Comparison of ENCODE assay signal across 8 cellular contexts in genomic region chr2:16665746-16666452, GRCh38. TPM values are rescaled to one million over a fixed set of nuclear protein-coding genes. Genes with fewer than 3 reads are reported as not detected.
DNase-seq lines count a peak whose midpoint lies in the region; ATAC-seq and TF ChIP-seq lines count a peak whose summit lies in the region.

CYRIA (minus strand) TSS chr2:16665834; CDS start chr2:16588119, 77,715 bp downstream.

- no peak within 1 kb of the TSS for H4K8ac ChIP-seq in neuronal stem cell (ENCODE audit: low read depth, low read length)

- peaks cover 2% of the 10 kb centered on the region for H3K79me1 ChIP-seq in neuronal stem cell (ENCODE audit: low read depth, low read length)

- no peak within 1 kb of the TSS for H2BK12ac ChIP-seq in neuronal stem cell (ENCODE audit: low read length)

- H2BK5ac ChIP-seq in neuronal stem cell (ENCODE audit: low read length) = no peak within 1 kb of the TSS

- no peak within 1 kb of the TSS for H2BK120ac ChIP-seq in neuronal stem cell (ENCODE audit: low read depth, low read length)

- H3K18ac ChIP-seq in neuronal stem cell (ENCODE audit: low read length) = peak within 1 kb of the TSS; percentile 92

- peak; percentile 77 for ATAC-seq in HG02678 (IDR thresholded peaks at IDR 0.05; ENCODE audit: unreplicated experiment)

- H3K4me3 ChIP-seq in neuronal stem cell (ENCODE audit: low read length in 2 of 2) (peak within 1 kb of the TSS; percentile 53 to 85), tibial nerve (peak within 1 kb of the TSS; percentile 38 to 78 (median 46))

- peak within 1 kb of the TSS; percentile 6 for H3K23ac ChIP-seq in neuronal stem cell (ENCODE audit: low read depth, low read length, poor library complexity)

- peak within 1 kb of the TSS; percentile 73 for H3K9ac ChIP-seq in neuronal stem cell (ENCODE audit: low read depth, low read length, poor library complexity)

- in situ Hi-C loops in GM13977 (cut with MboI; ENCODE audit: low pct_unique_long_range_greater_than_20kb, low sequenced_read_pairs, unreplicated experiment) = no loop called here

- H3K14ac ChIP-seq in neuronal stem cell (ENCODE audit: low read length) = no peak within 1 kb of the TSS

- H3K9me3 ChIP-seq in neuronal stem cell (replicated peaks in 1 of 2; ENCODE audit: control insufficient read depth in 2 of 2, insufficient read depth in 1 of 2, low read depth in 1 of 2, low read length in 2 of 2) = no peaks in the 10 kb centered on the region
- no peaks in the 10 kb centered on the region for H3K9me3 ChIP-seq in tibial nerve

- H3K4ac ChIP-seq in neuronal stem cell (ENCODE audit: low read length) = no peak within 1 kb of the TSS

- H2AFZ ChIP-seq in neuronal stem cell (ENCODE audit: low read length) = peak within 1 kb of the TSS; percentile 87

- peak within 1 kb of the TSS; percentile 95 for H3K4me2 ChIP-seq in neuronal stem cell (ENCODE audit: insufficient read depth, low read length, poor library complexity, severe bottlenecking)

- H3K27me3 ChIP-seq in neuronal stem cell (ENCODE audit: control insufficient read depth in 3 of 3, insufficient read depth in 3 of 3, low read depth in 1 of 3, low read length in 3 of 3) (peaks cover 0 to 20% (median 12%) of the 10 kb centered on the region in 3 experiments), tibial nerve (no peaks in the 10 kb centered on the region)

- no peak within 1 kb of the TSS for H4K91ac ChIP-seq in neuronal stem cell (ENCODE audit: low read depth, low read length, poor library complexity)

- TF ChIP-seq CTCF in GM13977 (IDR thresholded peaks at IDR 0.05; ENCODE audit: extremely low read depth, insufficient read depth, missing control alignments) = no peak
- TF ChIP-seq CTCF in tibial nerve (IDR thresholded peaks at IDR 0.05) = no peak

- no CpG with 5 or more reads among the region's 54 CpGs for WGBS in neuronal stem cell (ENCODE audit: extremely low coverage in 2 of 2, insufficient read length in 2 of 2, insufficient replicate concordance in 1 of 2), 2 donors
- 15 to 20% methylated on average over 12 to 17 of the region's 54 CpGs for WGBS in tibial nerve, 2 donors

- peak; percentile 83 for DNase-seq in GM13977 (ENCODE audit: low spot score)
- DNase-seq in NOMO-1 (lab: John Stamatoyannopoulos, UW; ENCODE audit: unreplicated experiment in 2 of 2) = peak; percentile 34 to 45
- DNase-seq in activated gamma-delta T cell treated with Interleukin-2 at 50 U/mL for 16 hours = peak; percentile 28
- DNase-seq in germinal center (ENCODE audit: low spot score) = peak; percentile 82
- DNase-seq in neuronal stem cell (ENCODE audit: low spot score) = peak; percentile 46
- no peak for DNase-seq in tibial nerve (ENCODE audit: low spot score in 2 of 2)
- DNase-seq in NCI-H187 treated with DMSO at 0.1 percent for 48 hours (lab: John Stamatoyannopoulos, UW) = no peak

- H3K36me3 ChIP-seq in neuronal stem cell (replicated peaks in 1 of 2; ENCODE audit: control insufficient read depth in 2 of 2, insufficient read depth in 2 of 2, low read length in 2 of 2) (no peaks in the 10 kb centered on the region), tibial nerve (no peaks in the 10 kb centered on the region)

- no peak for TF ChIP-seq EP300 in tibial nerve (IDR thresholded peaks at IDR 0.05)

- peak within 1 kb of the TSS; percentile 38 for H2BK15ac ChIP-seq in neuronal stem cell (ENCODE audit: low read length)

- peak within 1 kb of the TSS; percentile 5 for H2AK5ac ChIP-seq in neuronal stem cell (ENCODE audit: low read depth, low read length)

- H3K4me1 ChIP-seq in neuronal stem cell (ENCODE audit: control insufficient read depth in 2 of 2, insufficient read depth in 1 of 2, low read depth in 1 of 2, low read length in 2 of 2) (peaks cover 10 to 31% of the 10 kb centered on the region in 2 donors), tibial nerve (peaks cover 0 to 32% (median 10%) of the 10 kb centered on the region in 4 donors)

- TF ChIP-seq POLR2A in tibial nerve (IDR thresholded peaks at IDR 0.05) = no peak

- H3K27ac ChIP-seq in neuronal stem cell (replicated peaks; ENCODE audit: low read length) (no peak within 1 kb of the TSS), tibial nerve (peak within 1 kb of the TSS in 3 of 4 donors; percentile 46 to 79 (median 72))

RNA-seq across cellular contexts. Expression of gene CYRIA, which starts in this region (rescaled TPM):
- polyA plus RNA-seq in neuronal stem cell (2013, experiment 1 of 2) = 2.1 TPM
- polyA plus RNA-seq in neuronal stem cell (2013, experiment 2 of 2) = 2.2 TPM
- total RNA-seq in tibial nerve = 1 to 10 TPM; 3.3 to 5.7 (median 4.9) TPM

Comparison
In these comparisons a context has a peak if more than half of its experiments do, and no peak if none do; other contexts are left out.
1. DNase-seq: peak in GM13977 (single experiment), NOMO-1 (2 of 2), activated gamma-delta T cell treated with Interleukin-2 at 50 U/mL for 16 hours (single experiment), germinal center (single experiment) and neuronal stem cell (single experiment); none in tibial nerve (0 of 2) and NCI-H187 treated with DMSO at 0.1 percent for 48 hours (single experiment).